In the genomic region with DNA sequence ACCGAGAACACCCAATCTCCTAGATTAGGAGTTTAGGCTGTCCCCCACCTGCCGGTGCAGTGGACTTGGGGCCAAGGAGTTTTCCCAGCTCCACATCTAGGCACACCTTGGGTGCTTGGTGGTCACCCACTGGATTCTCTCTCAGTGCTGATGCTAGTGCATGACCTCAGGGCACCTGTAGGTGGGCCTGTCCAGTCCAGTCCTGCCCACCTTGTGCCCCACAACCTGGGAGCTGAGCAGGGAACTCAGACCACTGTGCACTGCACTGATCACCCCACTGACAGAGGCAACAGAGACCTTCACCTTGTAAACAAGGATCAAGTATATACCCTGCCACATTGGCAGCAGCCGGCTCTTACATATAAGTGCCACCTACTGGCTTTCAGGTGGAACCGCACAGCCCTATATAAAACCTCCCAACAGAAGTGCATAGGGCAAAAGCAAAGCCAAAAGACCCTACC, we compare ENCODE assay signal across 8 cellular contexts. TPM values are rescaled to one million over a fixed set of nuclear protein-coding genes. Genes with fewer than 3 reads are reported as not detected.
DNase-seq lines count a peak whose midpoint lies in the region; ATAC-seq and TF ChIP-seq lines count a peak whose summit lies in the region.

No MANE protein-coding gene starts in this region.

- POLR2A ChIA-PET in CD8-positive, alpha-beta memory T cell (lab: Charles Lee) = no interaction called here

- H3K9me3 Mint-ChIP-seq in CD8-positive, alpha-beta memory T cell = peaks cover 0 to 27% (median 6%) of the 10 kb centered on the region in 5 donors
- peaks cover 10% of the 10 kb centered on the region for H3K9me3 Mint-ChIP-seq in stimulated activated effector memory CD8-positive, alpha-beta T cell treated with anti-CD3 and anti-CD28 coated beads, Interleukin-12 subunit alpha, Interleukin-12 subunit beta, amount 100 ng/mL, for 72 hours
- H3K9me3 Mint-ChIP-seq in activated T-helper 2 cell treated with anti-CD3 and anti-CD28 coated beads, Interferon-gamma antibody, Interleukin-2, Interleukin-4, amounts not matched to agents 10 μg/mL and 5 μg/mL and 100 μg/mL, durations not matched to agents 14 hours and 24 hours and 36 hours = peaks cover 3% of the 10 kb centered on the region

- no peaks in the 10 kb centered on the region for H3K36me3 Mint-ChIP-seq in CD8-positive, alpha-beta memory T cell
- H3K36me3 Mint-ChIP-seq in stimulated activated effector memory CD8-positive, alpha-beta T cell treated with anti-CD3 and anti-CD28 coated beads, Interleukin-12 subunit alpha, Interleukin-12 subunit beta, amount 100 ng/mL, for 72 hours = no peaks in the 10 kb centered on the region
- H3K36me3 Mint-ChIP-seq in activated T-helper 2 cell treated with anti-CD3 and anti-CD28 coated beads, Interferon-gamma antibody, Interleukin-2, Interleukin-4, amounts not matched to agents 10 μg/mL and 5 μg/mL and 100 μg/mL, durations not matched to agents 14 hours and 24 hours and 36 hours (ENCODE audit: low read depth) = no peaks in the 10 kb centered on the region

- intact Hi-C loops in activated T-helper 2 cell treated with anti-CD3 and anti-CD28 coated beads, Interferon-gamma antibody, Interleukin-2, Interleukin-4, amounts not matched to agents 10 μg/mL and 5 μg/mL and 100 μg/mL, durations not matched to agents 14 hours and 24 hours and 36 hours (cut with micrococcal nuclease) = no loop called here

- no peak overlapping the region for H3K27ac ChIP-seq in CD8-positive, alpha-beta memory T cell (ENCODE audit: low read depth, low read length)

- H3K4me3 ChIP-seq in GM12865 (ENCODE audit: low read depth, low read length) = no peak overlapping the region
- H3K4me3 ChIP-seq in CD8-positive, alpha-beta memory T cell (ENCODE audit: low read length) = no peak overlapping the region

- H3K4me3 Mint-ChIP-seq in CD8-positive, alpha-beta memory T cell = no peak overlapping the region
- H3K4me3 Mint-ChIP-seq in stimulated activated effector memory CD8-positive, alpha-beta T cell treated with anti-CD3 and anti-CD28 coated beads, Interleukin-12 subunit alpha, Interleukin-12 subunit beta, amount 100 ng/mL, for 72 hours = no peak overlapping the region
- H3K4me3 Mint-ChIP-seq in activated T-helper 2 cell treated with anti-CD3 and anti-CD28 coated beads, Interferon-gamma antibody, Interleukin-2, Interleukin-4, amounts not matched to agents 10 μg/mL and 5 μg/mL and 100 μg/mL, durations not matched to agents 14 hours and 24 hours and 36 hours (ENCODE audit: low read depth) = no peak overlapping the region

- no peaks in the 10 kb centered on the region for H3K9me3 ChIP-seq in CD8-positive, alpha-beta memory T cell (ENCODE audit: low read length)

- CTCF ChIA-PET in CD8-positive, alpha-beta memory T cell (lab: Charles Lee) = no interaction called here

- no peaks in the 10 kb centered on the region for H3K4me1 Mint-ChIP-seq in CD8-positive, alpha-beta memory T cell
- no peaks in the 10 kb centered on the region for H3K4me1 Mint-ChIP-seq in stimulated activated effector memory CD8-positive, alpha-beta T cell treated with anti-CD3 and anti-CD28 coated beads, Interleukin-12 subunit alpha, Interleukin-12 subunit beta, amount 100 ng/mL, for 72 hours
- no peaks in the 10 kb centered on the region for H3K4me1 Mint-ChIP-seq in activated T-helper 2 cell treated with anti-CD3 and anti-CD28 coated beads, Interferon-gamma antibody, Interleukin-2, Interleukin-4, amounts not matched to agents 10 μg/mL and 5 μg/mL and 100 μg/mL, durations not matched to agents 14 hours and 24 hours and 36 hours (ENCODE audit: low read depth)

- ATAC-seq in HG02610 (IDR thresholded peaks at IDR 0.05; ENCODE audit: unreplicated experiment) = peak; percentile 93
- ATAC-seq in HG02763 (IDR thresholded peaks at IDR 0.05; ENCODE audit: unreplicated experiment) = no peak
- ATAC-seq in stimulated activated effector memory CD8-positive, alpha-beta T cell treated with anti-CD3 and anti-CD28 coated beads, Interleukin-12 subunit alpha, Interleukin-12 subunit beta, amount 100 ng/mL, for 72 hours = no peak

- H3K36me3 ChIP-seq in CD8-positive, alpha-beta memory T cell (ENCODE audit: insufficient read depth, low read length) = no peaks in the 10 kb centered on the region

- TF ChIP-seq CTCF in GM12865 (IDR thresholded peaks at IDR 0.05; ENCODE audit: insufficient read depth, low read depth, low read length, missing control alignments) = peak; percentile 12

- H3K27me3 ChIP-seq in CD8-positive, alpha-beta memory T cell (ENCODE audit: insufficient read depth, low read length, poor library complexity, severe bottlenecking) = no peaks in the 10 kb centered on the region

- H3K27ac Mint-ChIP-seq in CD8-positive, alpha-beta memory T cell = no peak overlapping the region
- no peak overlapping the region for H3K27ac Mint-ChIP-seq in stimulated activated effector memory CD8-positive, alpha-beta T cell treated with anti-CD3 and anti-CD28 coated beads, Interleukin-12 subunit alpha, Interleukin-12 subunit beta, amount 100 ng/mL, for 72 hours
- no peak overlapping the region for H3K27ac Mint-ChIP-seq in activated T-helper 2 cell treated with anti-CD3 and anti-CD28 coated beads, Interferon-gamma antibody, Interleukin-2, Interleukin-4, amounts not matched to agents 10 μg/mL and 5 μg/mL and 100 μg/mL, durations not matched to agents 14 hours and 24 hours and 36 hours

- DNase-seq in GM12865 (ENCODE audit: low read depth) (peak; percentile 10), NCI-H748 (lab: John Stamatoyannopoulos, UW; ENCODE audit: unreplicated experiment) (peak; percentile 73), iPS-NIHi7 (ENCODE audit: extremely low spot score) (peak; percentile 40)
- no peak for DNase-seq in CD8-positive, alpha-beta memory T cell
- DNase-seq in stimulated activated effector memory CD8-positive, alpha-beta T cell treated with anti-CD3 and anti-CD28 coated beads, Interleukin-12 subunit alpha, Interleukin-12 subunit beta, amount 100 ng/mL, for 72 hours (ENCODE audit: low spot score in 2 of 2) = no peak
- DNase-seq in activated T-helper 2 cell treated with anti-CD3 and anti-CD28 coated beads, Interferon-gamma antibody, Interleukin-2, Interleukin-4, amounts not matched to agents 10 μg/mL and 5 μg/mL and 100 μg/mL, durations not matched to agents 14 hours and 24 hours and 36 hours (ENCODE audit: low spot score) = no peak

- H3K27me3 Mint-ChIP-seq in CD8-positive, alpha-beta memory T cell = no peaks in the 10 kb centered on the region
- H3K27me3 Mint-ChIP-seq in activated T-helper 2 cell treated with anti-CD3 and anti-CD28 coated beads, Interferon-gamma antibody, Interleukin-2, Interleukin-4, amounts not matched to agents 10 μg/mL and 5 μg/mL and 100 μg/mL, durations not matched to agents 14 hours and 24 hours and 36 hours (ENCODE audit: low read depth) = no peaks in the 10 kb centered on the region

- H3K4me1 ChIP-seq in CD8-positive, alpha-beta memory T cell (ENCODE audit: insufficient read depth, low read length) = no peaks in the 10 kb centered on the region

RNA-seq across cellular contexts. Expression of a gene that starts 12.7 kb away (rescaled TPM):
- not detected for total RNA-seq in CD8-positive, alpha-beta memory T cell
- polyA plus RNA-seq in CD8-positive, alpha-beta memory T cell = not detected
- total RNA-seq in activated T-helper 2 cell treated with anti-CD3 and anti-CD28 coated beads, Interferon-gamma antibody, Interleukin-2, Interleukin-4, amounts not matched to agents 10 μg/mL and 5 μg/mL and 100 μg/mL, durations not matched to agents 14 hours and 24 hours and 36 hours = not detected in 2 replicates

Comparison
In these comparisons a context has a peak if more than half of its experiments do, and no peak if none do; other contexts are left out.
1. DNase-seq: peak in GM12865 (single experiment), NCI-H748 (single experiment) and iPS-NIHi7 (single experiment); none in CD8-positive, alpha-beta memory T cell (0 of 5), stimulated activated effector memory CD8-positive, alpha-beta T cell treated with anti-CD3 and anti-CD28 coated beads, Interleukin-12 subunit alpha, Interleukin-12 subunit beta, amount 100 ng/mL, for 72 hours (0 of 2) and activated T-helper 2 cell treated with anti-CD3 and anti-CD28 coated beads, Interferon-gamma antibody, Interleukin-2, Interleukin-4, amounts not matched to agents 10 μg/mL and 5 μg/mL and 100 μg/mL, durations not matched to agents 14 hours and 24 hours and 36 hours (single experiment).